Comparison of ENCODE assay signal across 9 cellular contexts in the genomic region with DNA sequence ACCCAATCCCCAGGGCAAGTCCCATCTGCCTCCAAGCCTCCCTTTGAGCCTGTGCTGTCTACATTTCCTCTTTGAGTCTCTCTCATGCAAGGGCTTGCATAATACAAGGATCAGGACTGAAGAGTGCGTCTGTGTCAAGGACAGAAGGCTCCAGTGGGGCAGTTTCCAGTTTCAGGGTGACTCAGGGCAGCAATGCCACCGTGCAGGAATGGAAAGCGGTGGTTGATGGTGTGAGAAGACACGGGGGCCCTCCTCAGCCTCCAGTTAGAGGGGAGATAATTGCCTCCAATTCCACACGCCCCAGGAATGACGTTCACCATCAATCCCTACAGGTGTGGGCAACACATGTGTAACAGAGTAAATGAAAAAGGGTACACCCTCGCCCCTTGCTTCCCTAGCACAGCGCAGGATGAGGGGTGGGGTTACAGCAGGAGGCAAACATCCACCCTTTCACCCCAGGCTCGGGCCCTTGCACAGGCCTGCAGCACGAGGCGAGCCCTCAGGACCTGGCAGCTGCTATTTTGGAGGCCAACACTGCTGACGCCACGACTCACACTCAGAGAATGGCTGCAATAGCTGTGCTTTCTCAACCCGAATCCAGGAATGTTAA. TPM values are rescaled to one million over a fixed set of nuclear protein-coding genes. Genes with fewer than 3 reads are reported as not detected.
DNase-seq lines count a peak whose midpoint lies in the region; ATAC-seq and TF ChIP-seq lines count a peak whose summit lies in the region.
"Had no signal": no experiment of that assay in that cellular context is flagged by ENCODE, and none has a peak within 500 bp of the region (broad histone marks: within the 10 kb centered on the region; RNA-seq: fewer than 3 reads in every experiment).

No MANE protein-coding gene starts in this region.

- intact Hi-C loops in heart left ventricle (cut with DNase I) (loop anchor here in 1 of 10 donors (10.0 kb wide), 1 partner anchor 221 kb away; no protein-coding TSS in a partner anchor), ovary (cut with DNase I) (no loop called here)

- TF ChIP-seq EP300 in ovary (IDR thresholded peaks at IDR 0.05), result no peak

- peak overlapping the region; percentile 55 for H3K27ac Mint-ChIP-seq in activated T-cell treated with anti-CD3 and anti-CD28 coated beads, Interleukin-2, amount 50 U/mL, for 24 hours

- H3K9me3 Mint-ChIP-seq in activated T-cell treated with anti-CD3 and anti-CD28 coated beads, Interleukin-2, amount 50 U/mL, for 24 hours, result no peaks in the 10 kb centered on the region

- H3K27ac ChIP-seq in RWPE1 (peak overlapping the region; percentile 52), heart left ventricle (peak overlapping the region in 8 of 12 donors; percentile 15 to 95 (median 32)), subcutaneous abdominal adipose tissue (ENCODE audit: low read depth, low read length) (peak overlapping the region; percentile 30), ovary (no peak overlapping the region)

- TF ChIP-seq CTCF in RWPE1 (conservative IDR thresholded peaks at IDR 0.05; ENCODE audit: low read depth) (no peak), heart left ventricle (IDR thresholded peaks at IDR 0.05) (no peak), ovary (IDR thresholded peaks at IDR 0.05) (no peak)

- POLR2A ChIA-PET in RWPE1 (lab: Yijun Ruan, JAX; ENCODE audit: low non-redundant PET), result no interaction called here

- no peaks in the 10 kb centered on the region for H3K27me3 Mint-ChIP-seq in activated T-cell treated with anti-CD3 and anti-CD28 coated beads, Interleukin-2, amount 50 U/mL, for 24 hours

- DNase-seq in activated T-cell treated with anti-CD3 and anti-CD28 coated beads, Interleukin-2, amount 50 U/mL, for 24 hours, result no peak
- DNase-seq in activated T-cell treated with anti-CD3 and anti-CD28 coated beads, Interleukin-2, amount 50 U/mL, for 1 hour, result no peak
- DNase-seq in RWPE1 (ENCODE audit: low spot score) (no peak), heart left ventricle (peak in 1 of 5 donors; percentile 50), ovary (no peak), retina (no peak)
- DNase-seq: H7 had no signal

- no peak overlapping the region for H3K9ac ChIP-seq in subcutaneous abdominal adipose tissue (ENCODE audit: low read length in 5 of 5)

- WGBS in heart left ventricle, 4 donors, result 85 to 90% (median 88%) methylated on average over 14 of the region's 14 CpGs
- 75 to 80% (median 80%) methylated on average over 14 of the region's 14 CpGs for WGBS in ovary, 3 donors

- CTCF ChIA-PET in RWPE1 (lab: Yijun Ruan, JAX), result interaction anchor here (0.6 kb wide), 2 partner anchors 26 to 863 kb away, joined by 3 to 4 read pairs; no protein-coding TSS in a partner anchor

- TF ChIP-seq POLR2A in heart left ventricle (IDR thresholded peaks at IDR 0.05) (no peak), ovary (IDR thresholded peaks at IDR 0.05) (no peak)

- ATAC-seq in heart left ventricle (peak in 3 of 4 donors; percentile 47 to 71 (median 68)), HG02840 (IDR thresholded peaks at IDR 0.05; ENCODE audit: low FRiP score, unreplicated experiment) (no peak)

- no peaks in the 10 kb centered on the region for H3K9me3 ChIP-seq in heart left ventricle
- no peaks in the 10 kb centered on the region for H3K9me3 ChIP-seq in subcutaneous abdominal adipose tissue (ENCODE audit: control insufficient read depth in 5 of 5, low read length in 5 of 5)
- no peaks in the 10 kb centered on the region for H3K9me3 ChIP-seq in ovary

- H3K4me3 ChIP-seq in heart left ventricle (no peak overlapping the region), subcutaneous abdominal adipose tissue (ENCODE audit: low read depth in 1 of 5, low read length in 5 of 5) (no peak overlapping the region), ovary (no peak overlapping the region)

- no peak overlapping the region for H3K4me3 Mint-ChIP-seq in activated T-cell treated with anti-CD3 and anti-CD28 coated beads, Interleukin-2, amount 50 U/mL, for 24 hours

- H3K4me1 ChIP-seq in heart left ventricle (peaks cover 0 to 95% (median 2%) of the 10 kb centered on the region in 12 donors), subcutaneous abdominal adipose tissue (ENCODE audit: control insufficient read depth in 5 of 5, insufficient read depth in 5 of 5, low read length in 5 of 5) (peaks cover 4 to 60% (median 48%) of the 10 kb centered on the region in 5 donors), ovary (ENCODE audit: insufficient read depth) (peaks cover 2% of the 10 kb centered on the region)

- H3K36me3 Mint-ChIP-seq in activated T-cell treated with anti-CD3 and anti-CD28 coated beads, Interleukin-2, amount 50 U/mL, for 24 hours (ENCODE audit: low read depth), result peaks cover 27% of the 10 kb centered on the region

- peaks cover 0 to 19% (median 17%) of the 10 kb centered on the region in 9 donors for H3K36me3 ChIP-seq in heart left ventricle
- H3K36me3 ChIP-seq in subcutaneous abdominal adipose tissue (ENCODE audit: control insufficient read depth in 5 of 5, insufficient read depth in 5 of 5, low read length in 5 of 5), result peaks cover 0 to 19% (median 14%) of the 10 kb centered on the region in 5 donors
- H3K36me3 ChIP-seq in ovary, result no peaks in the 10 kb centered on the region

- peaks cover 34% of the 10 kb centered on the region for H3K4me1 Mint-ChIP-seq in activated T-cell treated with anti-CD3 and anti-CD28 coated beads, Interleukin-2, amount 50 U/mL, for 24 hours (ENCODE audit: low read depth)

- no peaks in the 10 kb centered on the region for H3K27me3 ChIP-seq in heart left ventricle
- H3K27me3 ChIP-seq in subcutaneous abdominal adipose tissue (ENCODE audit: control insufficient read depth in 5 of 5, insufficient read depth in 4 of 5, low read length in 5 of 5), result no peaks in the 10 kb centered on the region
- no peaks in the 10 kb centered on the region for H3K27me3 ChIP-seq in ovary

RNA-seq across cellular contexts. Expression of a gene that starts 24.8 kb away (rescaled TPM):
- total RNA-seq in heart left ventricle (10 to 100 TPM in 6 of 9 donors, 1 to 10 TPM in 3; 7.0 to 27.9 (median 11.7) TPM), ovary (10 to 100 TPM in 2 of 7 donors, 1 to 10 TPM in 5; 6.0 to 12.1 (median 7.9) TPM)
- polyA plus RNA-seq in heart left ventricle (10 to 100 TPM; 15.9 to 23.3 TPM), ovary (1 to 10 TPM; 4.1 to 7.4 TPM)

RNA-seq across cellular contexts. Expression of a gene that starts 43.0 kb away (rescaled TPM):
- total RNA-seq in heart left ventricle (10 to 100 TPM; 13.1 to 34.7 (median 18.6) TPM), ovary (10 to 100 TPM; 11.8 to 20.3 (median 13.9) TPM)
- polyA plus RNA-seq in heart left ventricle (10 to 100 TPM in 1 of 2 donors, 1 to 10 TPM in 1; 8.6 to 27.8 TPM), ovary (10 to 100 TPM; 15.7 to 17.8 TPM)

RNA-seq across cellular contexts. Expression of a gene that starts 52.4 kb away (rescaled TPM):
- total RNA-seq in heart left ventricle (100 to 1,000 TPM in 8 of 9 donors, 10 to 100 TPM in 1; 76.7 to 143 (median 116) TPM), ovary (10 to 100 TPM; 19.6 to 44.8 (median 34.3) TPM)
- polyA plus RNA-seq in heart left ventricle (100 to 1,000 TPM; 109 to 110 TPM), ovary (10 to 100 TPM; 34.1 to 46.4 TPM)

RNA-seq across cellular contexts. Expression of a gene that starts 52.6 kb away (rescaled TPM):
- total RNA-seq in heart left ventricle (10 to 100 TPM; 15.8 to 31.0 (median 23.3) TPM), ovary (10 to 100 TPM; 23.1 to 48.9 (median 38.3) TPM)
- polyA plus RNA-seq in heart left ventricle (10 to 100 TPM; 13.0 to 22.4 TPM), ovary (10 to 100 TPM; 18.2 to 39.6 TPM)

Comparison
In these comparisons a context has a peak if more than half of its experiments do, and no peak if none do; other contexts are left out.
1. H3K27ac ChIP-seq: peak in RWPE1 (single experiment), heart left ventricle (8 of 12) and subcutaneous abdominal adipose tissue (single experiment); none in ovary (0 of 2).